18 cellular contexts compared by ENCODE assay signal in the genomic region with DNA sequence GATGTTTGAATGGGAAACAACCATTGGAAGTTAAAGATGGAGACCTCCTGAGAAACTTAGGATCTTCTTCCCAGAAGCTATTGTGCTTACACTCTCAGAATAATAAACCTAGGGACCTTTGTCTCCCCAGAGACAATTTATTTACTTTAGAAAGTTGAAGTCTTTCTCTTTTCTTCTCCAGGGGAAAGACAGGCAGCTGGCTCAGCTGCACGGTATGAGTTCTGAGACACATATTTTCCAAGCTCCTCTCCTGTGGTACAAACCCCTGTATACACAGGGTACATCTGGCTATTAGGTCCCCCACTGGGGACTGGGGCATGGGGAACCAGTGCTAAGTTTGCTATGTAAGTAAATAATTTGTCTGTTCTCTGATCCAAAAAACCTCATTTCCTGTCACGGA.
"Had no signal": no experiment of that assay in that cellular context is flagged by ENCODE, and none has a peak within 500 bp of the region (broad histone marks: within the 10 kb centered on the region; RNA-seq: fewer than 3 reads in every experiment).

No MANE protein-coding gene starts in this region.

- H3K27me3 ChIP-seq: adrenal gland, cardiac muscle cell, gastrocnemius medialis had no signal

- H3K4me3 ChIP-seq: adrenal gland, cardiac muscle cell, gastrocnemius medialis had no signal

- ATAC-seq: activated CD4-positive, alpha-beta T cell treated with anti-CD3 and anti-CD28 coated beads for 36 hours; activated T-cell treated with anti-CD3 and anti-CD28 coated beads, Interleukin-2, amount 50 U/mL, for 4 hours; esophagus mucosa; gastrocnemius medialis; left ventricle myocardium superior; natural killer cell treated with Interleukin-12 subunit alpha and Interleukin-12 subunit beta and Interleukin-15 and Interleukin-18, amount 100 ng/mL, for 72 hours; stimulated activated naive CD8-positive, alpha-beta T cell treated with anti-CD3 and anti-CD28 coated beads, Interleukin-15, Interleukin-2, amounts not matched to agents 100 U/mL and 50 U/mL, for 24 hours had no signal

- H3K9me3 ChIP-seq: adrenal gland, gastrocnemius medialis had no signal

- H3K4me1 ChIP-seq: adrenal gland, gastrocnemius medialis had no signal

- H3K36me3 ChIP-seq: adrenal gland, cardiac muscle cell, gastrocnemius medialis had no signal

- DNase-seq: activated B cell treated with CpG ODN at 0.5 μM for 24 hours; activated CD4-positive, alpha-beta T cell treated with anti-CD3 and anti-CD28 coated beads for 36 hours; activated CD4-positive, alpha-beta T cell treated with anti-CD3 and anti-CD28 coated beads, Interleukin-2, amount 50 U/mL, for 48 hours; activated CD8-positive, alpha-beta memory T cell treated with anti-CD3 and anti-CD28 coated beads, Interleukin-2, amount 50 U/mL, for 48 hours; activated naive CD4-positive, alpha-beta T cell; activated T-cell treated with anti-CD3 and anti-CD28 coated beads, Interleukin-2, amount 50 U/mL, for 4 hours; adrenal gland; effector CD8-positive, alpha-beta T cell; gastrocnemius medialis; hypothalamus; left ventricle myocardium superior; mammary epithelial cell; stimulated activated CD4-positive, alpha-beta T cell treated with anti-CD3 and anti-CD28 coated beads, Interleukin-4, amount 100 ng/mL, for 4 hours; stimulated activated naive CD8-positive, alpha-beta T cell treated with anti-CD3 and anti-CD28 coated beads, Interleukin-15, Interleukin-2, amounts not matched to agents 100 U/mL and 50 U/mL, for 24 hours; T-helper 9 cell had no signal

- H3K27ac ChIP-seq: adrenal gland, cardiac muscle cell, gastrocnemius medialis had no signal
